11 cellular contexts compared by ENCODE assay signal in the genomic region with DNA sequence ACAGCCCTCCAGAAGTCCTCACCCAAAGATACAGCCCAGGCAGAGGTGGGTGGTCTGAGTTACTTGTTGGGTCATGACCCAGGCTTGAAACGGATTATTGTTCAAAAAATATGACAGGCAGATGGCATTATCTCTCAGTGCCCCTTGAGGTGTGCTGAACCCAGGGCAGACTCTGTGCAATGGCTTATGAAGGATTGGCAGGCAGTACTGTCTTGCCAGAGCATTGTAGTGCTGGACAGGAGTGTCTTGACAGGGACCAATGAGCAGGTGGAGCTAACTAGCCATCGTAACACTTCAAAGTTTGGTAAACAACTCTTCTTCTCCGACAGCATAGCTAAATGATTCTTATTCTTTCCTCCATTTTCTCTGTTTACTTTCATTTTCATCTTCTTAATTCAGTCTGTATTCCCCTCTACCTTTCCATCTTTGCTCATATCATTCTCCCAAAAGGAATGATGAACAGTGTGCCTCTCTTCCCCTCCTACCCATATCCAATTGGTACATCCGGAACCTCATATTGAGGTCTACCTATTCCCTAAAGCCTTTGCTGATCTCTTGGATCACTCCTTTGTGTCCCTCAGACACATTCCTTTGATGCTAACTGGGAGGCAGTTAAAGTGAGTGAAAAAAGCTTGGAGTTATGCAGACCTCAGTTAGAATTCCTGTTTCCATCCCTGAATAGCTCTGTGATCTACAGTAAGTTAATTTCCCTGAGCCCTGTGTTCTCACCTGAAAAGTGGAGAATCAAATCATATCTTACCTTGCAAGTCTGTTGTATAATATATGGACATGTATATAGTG. TPM values are rescaled to one million over a fixed set of nuclear protein-coding genes. Genes with fewer than 3 reads are reported as not detected.
DNase-seq lines count a peak whose midpoint lies in the region; FAIRE-seq and TF ChIP-seq lines count a peak whose summit lies in the region.
"Had no signal": no experiment of that assay in that cellular context is flagged by ENCODE, and none has a peak within 500 bp of the region (broad histone marks: within the 10 kb centered on the region; RNA-seq: fewer than 3 reads in every experiment).

No MANE protein-coding gene starts in this region.

- H3K4me3 ChIP-seq in SJSA1 (no peak overlapping the region), hepatocyte (no peak overlapping the region), small intestine (ENCODE audit: low read depth in 1 of 2, low read length in 2 of 2) (no peak overlapping the region)

- no peak for FAIRE-seq in small intestine (lab: Jason Lieb, UNC)

- intact Hi-C loops in activated T-helper 2 cell treated with anti-CD3 and anti-CD28 coated beads, Interferon-gamma antibody, Interleukin-2, Interleukin-4, amounts not matched to agents 10 μg/mL and 5 μg/mL and 100 μg/mL, durations not matched to agents 14 hours and 24 hours and 36 hours (cut with micrococcal nuclease): no loop called here
- intact Hi-C loops in activated CD4-positive, alpha-beta T cell treated with anti-CD3 and anti-CD28 coated beads, Interleukin-2, amount 10 ng/mL, durations not matched to agents 24 days and 14 days (cut with micrococcal nuclease): no loop called here

- peak overlapping the region; percentile 53 for H2AFZ ChIP-seq in hepatocyte

- H3K36me3 ChIP-seq in SJSA1: no peaks in the 10 kb centered on the region
- H3K36me3 ChIP-seq in hepatocyte (replicated peaks; ENCODE audit: insufficient read depth, low read depth): no peaks in the 10 kb centered on the region
- no peaks in the 10 kb centered on the region for H3K36me3 ChIP-seq in small intestine (ENCODE audit: control insufficient read depth in 2 of 2, insufficient read depth in 2 of 2, low read length in 2 of 2)

- no peaks in the 10 kb centered on the region for H3K9me2 ChIP-seq in hepatocyte (replicated peaks; ENCODE audit: insufficient read depth)

- H3K27ac ChIP-seq in SJSA1: peak overlapping the region; percentile 77
- peak overlapping the region; percentile 91 for H3K27ac ChIP-seq in hepatocyte
- peak overlapping the region; percentile 36 to 37 for H3K27ac ChIP-seq in small intestine (ENCODE audit: low read depth in 1 of 2, low read length in 1 of 2)

- DNase-seq in H4 (ENCODE audit: low spot score): peak; percentile 14
- peak in 1 of 2 experiments; percentile 38 for DNase-seq in SJSA1 (ENCODE audit: low read depth in 1 of 2, low spot score in 2 of 2)
- no peak for DNase-seq in hepatocyte (ENCODE audit: low spot score)
- DNase-seq in small intestine: peak; percentile 12
- no peak for DNase-seq in activated T-cell treated with anti-CD3 and anti-CD28 coated beads for 4 hours
- no peak for DNase-seq in activated T-helper 2 cell treated with anti-CD3 and anti-CD28 coated beads, Interferon-gamma antibody, Interleukin-2, Interleukin-4, amounts not matched to agents 10 μg/mL and 5 μg/mL and 100 μg/mL, durations not matched to agents 14 hours and 24 hours and 36 hours (ENCODE audit: low spot score)
- no peak for DNase-seq in activated CD4-positive, alpha-beta T cell treated with anti-CD3 and anti-CD28 coated beads, Interleukin-2, amount 10 ng/mL, durations not matched to agents 24 days and 14 days
- DNase-seq: activated CD4-positive, CD25-positive, alpha-beta regulatory T cell treated with anti-CD3 and anti-CD28 coated beads, Interleukin-2, amount 50 U/mL, for 72 hours; NCI-H1417; NCI-H526 had no signal

- H3K4me2 ChIP-seq in hepatocyte: peak overlapping the region; percentile 45

- no peaks in the 10 kb centered on the region for H3K27me3 Mint-ChIP-seq in activated T-helper 2 cell treated with anti-CD3 and anti-CD28 coated beads, Interferon-gamma antibody, Interleukin-2, Interleukin-4, amounts not matched to agents 10 μg/mL and 5 μg/mL and 100 μg/mL, durations not matched to agents 14 hours and 24 hours and 36 hours (ENCODE audit: low read depth)
- H3K27me3 Mint-ChIP-seq in activated CD4-positive, alpha-beta T cell treated with anti-CD3 and anti-CD28 coated beads, Interleukin-2, amount 10 ng/mL, durations not matched to agents 24 days and 14 days: no peaks in the 10 kb centered on the region

- no peak for TF ChIP-seq CTCF in hepatocyte (IDR thresholded peaks at IDR 0.05; ENCODE audit: poor library complexity)

- peaks cover 5% of the 10 kb centered on the region for H3K36me3 Mint-ChIP-seq in activated T-helper 2 cell treated with anti-CD3 and anti-CD28 coated beads, Interferon-gamma antibody, Interleukin-2, Interleukin-4, amounts not matched to agents 10 μg/mL and 5 μg/mL and 100 μg/mL, durations not matched to agents 14 hours and 24 hours and 36 hours (ENCODE audit: low read depth)
- peaks cover 5% of the 10 kb centered on the region for H3K36me3 Mint-ChIP-seq in activated CD4-positive, alpha-beta T cell treated with anti-CD3 and anti-CD28 coated beads, Interleukin-2, amount 10 ng/mL, durations not matched to agents 24 days and 14 days (ENCODE audit: low read depth)

- H3K4me1 ChIP-seq in SJSA1 (replicated peaks) (peaks cover 59% of the 10 kb centered on the region), hepatocyte (ENCODE audit: insufficient read depth) (peaks cover 19% of the 10 kb centered on the region), small intestine (ENCODE audit: control insufficient read depth in 2 of 2, insufficient read depth in 1 of 2, low read depth in 1 of 2, low read length in 1 of 2) (peaks cover 0 to 7% of the 10 kb centered on the region in 2 donors)

- no peaks in the 10 kb centered on the region for H3K79me2 ChIP-seq in hepatocyte

- WGBS in hepatocyte (ENCODE audit: low lambda C conversion rate, missing lambda C conversion rate): 91% methylated on average over 4 of the region's 4 CpGs
- WGBS in small intestine, 3 donors: 59 to 72% (median 69%) methylated on average over 4 of the region's 4 CpGs

- peaks cover 14% of the 10 kb centered on the region for H3K4me1 Mint-ChIP-seq in activated T-helper 2 cell treated with anti-CD3 and anti-CD28 coated beads, Interferon-gamma antibody, Interleukin-2, Interleukin-4, amounts not matched to agents 10 μg/mL and 5 μg/mL and 100 μg/mL, durations not matched to agents 14 hours and 24 hours and 36 hours (ENCODE audit: low read depth)
- peaks cover 11% of the 10 kb centered on the region for H3K4me1 Mint-ChIP-seq in activated CD4-positive, alpha-beta T cell treated with anti-CD3 and anti-CD28 coated beads, Interleukin-2, amount 10 ng/mL, durations not matched to agents 24 days and 14 days

- no peaks in the 10 kb centered on the region for H3K9me3 ChIP-seq in SJSA1 (replicated peaks)
- H3K9me3 ChIP-seq in hepatocyte (ENCODE audit: low read depth): no peaks in the 10 kb centered on the region
- H3K9me3 ChIP-seq in small intestine (ENCODE audit: control insufficient read depth, low read depth): no peaks in the 10 kb centered on the region

- no peaks in the 10 kb centered on the region for H3K27me3 ChIP-seq in SJSA1 (replicated peaks)
- no peaks in the 10 kb centered on the region for H3K27me3 ChIP-seq in hepatocyte
- no peaks in the 10 kb centered on the region for H3K27me3 ChIP-seq in small intestine (ENCODE audit: control insufficient read depth in 2 of 2, insufficient read depth in 2 of 2, low read length in 2 of 2)

- no peak overlapping the region for H3K4me3 Mint-ChIP-seq in activated T-helper 2 cell treated with anti-CD3 and anti-CD28 coated beads, Interferon-gamma antibody, Interleukin-2, Interleukin-4, amounts not matched to agents 10 μg/mL and 5 μg/mL and 100 μg/mL, durations not matched to agents 14 hours and 24 hours and 36 hours (ENCODE audit: low read depth)
- H3K4me3 Mint-ChIP-seq in activated CD4-positive, alpha-beta T cell treated with anti-CD3 and anti-CD28 coated beads, Interleukin-2, amount 10 ng/mL, durations not matched to agents 24 days and 14 days: no peak overlapping the region
- H3K4me3 Mint-ChIP-seq: activated T-helper 1 cell treated with anti-CD3 and anti-CD28 coated beads, Interleukin-12 subunit alpha, Interleukin-12 subunit beta, Interleukin-2, Interleukin-4 antibody, amounts not matched to agents 30 ng/mL and 10 ng/mL and 1 ng/mL, durations not matched to agents 14 hours and 24 hours and 36 hours had no signal

- no peaks in the 10 kb centered on the region for H4K20me1 ChIP-seq in hepatocyte (ENCODE audit: insufficient read depth, poor library complexity, severe bottlenecking)

- no peaks in the 10 kb centered on the region for H3K9me3 Mint-ChIP-seq in activated T-helper 2 cell treated with anti-CD3 and anti-CD28 coated beads, Interferon-gamma antibody, Interleukin-2, Interleukin-4, amounts not matched to agents 10 μg/mL and 5 μg/mL and 100 μg/mL, durations not matched to agents 14 hours and 24 hours and 36 hours
- no peaks in the 10 kb centered on the region for H3K9me3 Mint-ChIP-seq in activated CD4-positive, alpha-beta T cell treated with anti-CD3 and anti-CD28 coated beads, Interleukin-2, amount 10 ng/mL, durations not matched to agents 24 days and 14 days
- H3K9me3 Mint-ChIP-seq: activated T-helper 1 cell treated with anti-CD3 and anti-CD28 coated beads, Interleukin-12 subunit alpha, Interleukin-12 subunit beta, Interleukin-2, Interleukin-4 antibody, amounts not matched to agents 30 ng/mL and 10 ng/mL and 1 ng/mL, durations not matched to agents 14 hours and 24 hours and 36 hours had no signal

- no peak overlapping the region for H3K27ac Mint-ChIP-seq in activated T-helper 2 cell treated with anti-CD3 and anti-CD28 coated beads, Interferon-gamma antibody, Interleukin-2, Interleukin-4, amounts not matched to agents 10 μg/mL and 5 μg/mL and 100 μg/mL, durations not matched to agents 14 hours and 24 hours and 36 hours
- H3K27ac Mint-ChIP-seq in activated CD4-positive, alpha-beta T cell treated with anti-CD3 and anti-CD28 coated beads, Interleukin-2, amount 10 ng/mL, durations not matched to agents 24 days and 14 days: no peak overlapping the region
- H3K27ac Mint-ChIP-seq: activated T-helper 1 cell treated with anti-CD3 and anti-CD28 coated beads, Interleukin-12 subunit alpha, Interleukin-12 subunit beta, Interleukin-2, Interleukin-4 antibody, amounts not matched to agents 30 ng/mL and 10 ng/mL and 1 ng/mL, durations not matched to agents 14 hours and 24 hours and 36 hours had no signal

RNA-seq across cellular contexts. Expression of gene IL20RB, which starts 2.6 kb away (rescaled TPM):
- 61.5 and 69.6 TPM in 2 replicates for total RNA-seq in H4 (2014; rRNA removed; shearing (Covaris generic))
- total RNA-seq in SJSA1 (2014; rRNA removed; shearing (Covaris generic)): 3.2 and 3.6 TPM in 2 replicates
- total RNA-seq in hepatocyte: 0.48 and 0.50 TPM in 2 replicates
- polyA plus RNA-seq in hepatocyte: 0.59 TPM in 1 of 2 replicates, not detected in the other
- under 1 TPM; 0.67 to 0.81 (median 0.78) TPM for polyA plus RNA-seq in small intestine
- total RNA-seq in activated T-helper 2 cell treated with anti-CD3 and anti-CD28 coated beads, Interferon-gamma antibody, Interleukin-2, Interleukin-4, amounts not matched to agents 10 μg/mL and 5 μg/mL and 100 μg/mL, durations not matched to agents 14 hours and 24 hours and 36 hours: 1.3 TPM in 2 replicates
- 1.5 and 1.8 TPM in 2 replicates for total RNA-seq in activated CD4-positive, alpha-beta T cell treated with anti-CD3 and anti-CD28 coated beads, Interleukin-2, amount 10 ng/mL, durations not matched to agents 24 days and 14 days

Comparison
In these comparisons a context has a peak if more than half of its experiments do, and no peak if none do; other contexts are left out.
1. DNase-seq: peak in H4 (single experiment) and small intestine (single experiment); none in hepatocyte (single experiment), activated T-cell treated with anti-CD3 and anti-CD28 coated beads for 4 hours (single experiment), activated T-helper 2 cell treated with anti-CD3 and anti-CD28 coated beads, Interferon-gamma antibody, Interleukin-2, Interleukin-4, amounts not matched to agents 10 μg/mL and 5 μg/mL and 100 μg/mL, durations not matched to agents 14 hours and 24 hours and 36 hours (single experiment) and activated CD4-positive, alpha-beta T cell treated with anti-CD3 and anti-CD28 coated beads, Interleukin-2, amount 10 ng/mL, durations not matched to agents 24 days and 14 days (single experiment).
2. H3K27ac ChIP-seq: peak in every context shown above with its lines; median percentile 91 in hepatocyte; 77 in SJSA1; 36 in small intestine.
3. RNA of gene IL20RB, which starts 2.6 kb away (total RNA-seq): 61.5 to 69.6 TPM in H4; 3.2 to 3.6 TPM in SJSA1, 1.5 to 1.8 TPM in activated CD4-positive, alpha-beta T cell treated with anti-CD3 and anti-CD28 coated beads, Interleukin-2, amount 10 ng/mL, durations not matched to agents 24 days and 14 days, 1.3 TPM in activated T-helper 2 cell treated with anti-CD3 and anti-CD28 coated beads, Interferon-gamma antibody, Interleukin-2, Interleukin-4, amounts not matched to agents 10 μg/mL and 5 μg/mL and 100 μg/mL, durations not matched to agents 14 hours and 24 hours and 36 hours and 0.48 to 0.50 TPM in hepatocyte; every median in the first group is over 10 times any median in the second.